ENCODE assay signal across 27 cellular contexts in the genomic region with DNA sequence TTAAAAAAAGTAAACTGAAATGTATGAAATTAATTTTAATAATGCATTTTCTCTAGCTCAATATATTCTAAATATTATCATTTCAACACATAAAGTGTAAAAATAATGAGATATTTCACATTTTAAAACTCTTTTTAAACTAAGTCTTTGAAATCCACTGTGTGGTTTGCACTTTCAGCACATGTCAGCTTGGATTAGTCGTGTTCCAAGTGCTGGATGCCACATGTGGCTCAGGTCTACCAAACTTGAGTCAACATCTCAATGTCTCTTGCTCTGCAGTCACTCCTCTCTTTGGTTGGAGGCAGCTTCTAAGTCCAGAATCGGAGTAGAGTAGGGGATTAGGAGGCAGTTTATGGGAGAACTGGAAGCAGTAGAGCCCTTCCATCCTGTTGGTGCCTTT.
"Had no signal": no experiment of that assay in that cellular context is flagged by ENCODE, and none has a peak within 500 bp of the region (broad histone marks: within the 10 kb centered on the region; RNA-seq: fewer than 3 reads in every experiment).

No MANE protein-coding gene starts in this region.

- H3K36me3 ChIP-seq: esophagus squamous epithelium, gastroesophageal sphincter, heart left ventricle, lower lobe of right lung, neutrophil, ovary, tibial artery, WERI-Rb-1 had no signal

- H3K4me1 ChIP-seq: gastroesophageal sphincter, psoas muscle had no signal

- H3K4me3 ChIP-seq: coronary artery, esophagus squamous epithelium, gastroesophageal sphincter, heart left ventricle, lower lobe of right lung, ovary, psoas muscle, tibial artery had no signal

- H3K27me3 Mint-ChIP-seq: activated CD8-positive, alpha-beta T cell treated with anti-CD3 and anti-CD28 coated beads for 36 hours; activated T-helper 17 cell treated with anti-CD3 and anti-CD28 coated beads, Interleukin-2, amount 50 U/mL, for 72 hours; naive thymus-derived CD4-positive, alpha-beta T cell; stimulated activated naive CD8-positive, alpha-beta T cell treated with anti-CD3 and anti-CD28 coated beads, Interleukin-15, amount 100 ng/mL, for 72 hours; T-cell had no signal

- H3K4me3 Mint-ChIP-seq: activated CD4-positive, alpha-beta T cell treated with anti-CD3 and anti-CD28 coated beads, Interleukin-2, amount 10 ng/mL, durations not matched to agents 7 days and 5 days; activated CD8-positive, alpha-beta memory T cell treated with anti-CD3 and anti-CD28 coated beads, Interleukin-2, amount 10 ng/mL, durations not matched to agents 7 days and 5 days; activated CD8-positive, alpha-beta T cell treated with anti-CD3 and anti-CD28 coated beads for 36 hours; activated T-helper 17 cell treated with anti-CD3 and anti-CD28 coated beads, Interleukin-2, amount 50 U/mL, for 72 hours; endodermal cell; naive thymus-derived CD4-positive, alpha-beta T cell; stimulated activated effector memory CD8-positive, alpha-beta T cell treated with anti-CD3 and anti-CD28 coated beads, Interleukin-12 subunit alpha, Interleukin-12 subunit beta, amount 100 ng/mL, for 72 hours; stimulated activated naive CD8-positive, alpha-beta T cell treated with anti-CD3 and anti-CD28 coated beads, Interleukin-15, amount 100 ng/mL, for 72 hours; T-cell had no signal

- H3K27me3 ChIP-seq: esophagus squamous epithelium, gastroesophageal sphincter, heart left ventricle, neutrophil, ovary, tibial artery had no signal

- H3K9me3 Mint-ChIP-seq: activated CD8-positive, alpha-beta T cell treated with anti-CD3 and anti-CD28 coated beads for 36 hours; activated naive CD4-positive, alpha-beta T cell treated with anti-CD3 and anti-CD28 coated beads, Interleukin-2, amount 50 U/mL, for 72 hours; activated T-helper 17 cell treated with anti-CD3 and anti-CD28 coated beads, Interleukin-2, amount 50 U/mL, for 72 hours; endodermal cell; stimulated activated effector memory CD8-positive, alpha-beta T cell treated with anti-CD3 and anti-CD28 coated beads, Interleukin-12 subunit alpha, Interleukin-12 subunit beta, amount 100 ng/mL, for 72 hours; stimulated activated naive CD8-positive, alpha-beta T cell treated with anti-CD3 and anti-CD28 coated beads, Interleukin-15, amount 100 ng/mL, for 72 hours; T-cell had no signal

- ATAC-seq: activated CD8-positive, alpha-beta memory T cell treated with anti-CD3 and anti-CD28 coated beads, Interleukin-2, amount 10 ng/mL, durations not matched to agents 7 days and 5 days; activated CD8-positive, alpha-beta T cell treated with anti-CD3 and anti-CD28 coated beads for 36 hours; activated naive CD4-positive, alpha-beta T cell treated with anti-CD3 and anti-CD28 coated beads, Interleukin-2, amount 50 U/mL, for 72 hours; activated T-helper 17 cell treated with anti-CD3 and anti-CD28 coated beads, Interleukin-2, amount 50 U/mL, for 72 hours; gastroesophageal sphincter; heart left ventricle; left lobe of liver; lower lobe of right lung; naive thymus-derived CD4-positive, alpha-beta T cell; psoas muscle; right cardiac atrium; stimulated activated naive CD8-positive, alpha-beta T cell treated with anti-CD3 and anti-CD28 coated beads, Interleukin-15, amount 100 ng/mL, for 72 hours; T-cell had no signal

- DNase-seq: activated CD4-positive, alpha-beta T cell treated with anti-CD3 and anti-CD28 coated beads, Interleukin-2, amount 10 ng/mL, durations not matched to agents 7 days and 5 days; activated CD4-positive, CD25-positive, alpha-beta regulatory T cell treated with anti-CD3 and anti-CD28 coated beads, Interleukin-2, amount 50 U/mL, for 72 hours; activated CD8-positive, alpha-beta memory T cell treated with anti-CD3 and anti-CD28 coated beads, Interleukin-2, amount 10 ng/mL, durations not matched to agents 7 days and 5 days; activated CD8-positive, alpha-beta T cell treated with anti-CD3 and anti-CD28 coated beads for 36 hours; activated T-cell treated with anti-CD3 and anti-CD28 coated beads for 4 hours; amniotic stem cell; cerebellar nuclear complex; endodermal cell; esophagus squamous epithelium; heart left ventricle; lower lobe of right lung; naive thymus-derived CD4-positive, alpha-beta T cell; ovary; psoas muscle; right cardiac atrium; stimulated activated CD4-positive, alpha-beta T cell treated with anti-CD3 and anti-CD28 coated beads, Interleukin-2, amount 100 ng/mL, for 24 hours; stimulated activated naive CD8-positive, alpha-beta T cell treated with anti-CD3 and anti-CD28 coated beads, Interleukin-15, amount 100 ng/mL, for 72 hours; T-cell; tibial artery; WERI-Rb-1 had no signal

- H3K9me3 ChIP-seq: esophagus squamous epithelium, gastroesophageal sphincter, heart left ventricle, lower lobe of right lung, neutrophil, ovary, psoas muscle, tibial artery had no signal

- H3K27ac ChIP-seq: coronary artery, esophagus squamous epithelium, gastroesophageal sphincter, heart left ventricle, lower lobe of right lung, neutrophil, ovary, psoas muscle, tibial artery had no signal

- H3K36me3 Mint-ChIP-seq: activated CD8-positive, alpha-beta memory T cell treated with anti-CD3 and anti-CD28 coated beads, Interleukin-2, amount 10 ng/mL, durations not matched to agents 7 days and 5 days; activated naive CD4-positive, alpha-beta T cell treated with anti-CD3 and anti-CD28 coated beads, Interleukin-2, amount 50 U/mL, for 72 hours; naive thymus-derived CD4-positive, alpha-beta T cell; stimulated activated effector memory CD8-positive, alpha-beta T cell treated with anti-CD3 and anti-CD28 coated beads, Interleukin-12 subunit alpha, Interleukin-12 subunit beta, amount 100 ng/mL, for 72 hours; T-cell had no signal

- H3K27ac Mint-ChIP-seq: activated CD4-positive, alpha-beta T cell treated with anti-CD3 and anti-CD28 coated beads, Interleukin-2, amount 10 ng/mL, durations not matched to agents 7 days and 5 days; activated CD8-positive, alpha-beta memory T cell treated with anti-CD3 and anti-CD28 coated beads, Interleukin-2, amount 10 ng/mL, durations not matched to agents 7 days and 5 days; activated CD8-positive, alpha-beta T cell treated with anti-CD3 and anti-CD28 coated beads for 36 hours; activated naive CD4-positive, alpha-beta T cell treated with anti-CD3 and anti-CD28 coated beads, Interleukin-2, amount 50 U/mL, for 72 hours; activated T-helper 17 cell treated with anti-CD3 and anti-CD28 coated beads, Interleukin-2, amount 50 U/mL, for 72 hours; naive thymus-derived CD4-positive, alpha-beta T cell; stimulated activated effector memory CD8-positive, alpha-beta T cell treated with anti-CD3 and anti-CD28 coated beads, Interleukin-12 subunit alpha, Interleukin-12 subunit beta, amount 100 ng/mL, for 72 hours; T-cell had no signal

- H3K4me1 Mint-ChIP-seq: activated CD4-positive, alpha-beta T cell treated with anti-CD3 and anti-CD28 coated beads, Interleukin-2, amount 10 ng/mL, durations not matched to agents 7 days and 5 days; activated CD8-positive, alpha-beta memory T cell treated with anti-CD3 and anti-CD28 coated beads, Interleukin-2, amount 10 ng/mL, durations not matched to agents 7 days and 5 days; activated T-helper 17 cell treated with anti-CD3 and anti-CD28 coated beads, Interleukin-2, amount 50 U/mL, for 72 hours; stimulated activated effector memory CD8-positive, alpha-beta T cell treated with anti-CD3 and anti-CD28 coated beads, Interleukin-12 subunit alpha, Interleukin-12 subunit beta, amount 100 ng/mL, for 72 hours; stimulated activated naive CD8-positive, alpha-beta T cell treated with anti-CD3 and anti-CD28 coated beads, Interleukin-15, amount 100 ng/mL, for 72 hours; T-cell had no signal
